In the genomic region with DNA sequence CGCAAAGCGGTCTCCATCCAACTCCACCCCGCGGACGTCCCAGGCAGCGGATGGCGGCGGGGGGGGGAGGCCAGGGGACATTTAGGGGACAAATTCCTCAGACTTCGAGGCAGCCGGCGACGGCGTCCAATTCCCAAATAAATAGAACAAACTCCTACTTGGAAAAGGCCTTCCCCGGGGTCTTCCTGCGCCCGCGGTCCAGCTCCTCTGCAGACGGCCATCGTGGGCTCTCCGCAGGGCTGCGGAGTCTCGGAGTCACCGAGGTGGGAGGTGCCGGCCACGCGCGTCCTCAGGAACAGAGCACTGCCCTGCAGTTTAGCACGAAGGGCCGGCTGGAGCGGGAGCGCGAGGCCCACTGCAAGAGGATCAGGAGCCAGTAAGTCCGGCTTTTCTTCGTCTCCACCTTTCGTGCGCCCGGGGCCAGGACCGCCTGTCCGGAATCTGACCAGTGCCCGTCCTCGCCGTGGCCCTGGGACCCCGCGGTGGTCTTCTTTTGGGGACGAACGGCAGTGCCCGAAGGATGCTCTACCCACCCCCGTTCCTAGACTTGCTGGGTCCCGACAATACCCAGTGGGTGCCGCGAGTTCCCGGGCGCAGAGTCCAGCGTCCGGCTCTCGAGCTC, we compare ENCODE assay signal across 25 cellular contexts. TPM values are rescaled to one million over a fixed set of nuclear protein-coding genes. Genes with fewer than 3 reads are reported as not detected.
DNase-seq lines count a peak whose midpoint lies in the region; ATAC-seq and TF ChIP-seq lines count a peak whose summit lies in the region.
"Had no signal": no experiment of that assay in that cellular context is flagged by ENCODE, and none has a peak within 500 bp of the region (broad histone marks: within the 10 kb centered on the region; RNA-seq: fewer than 3 reads in every experiment).

No MANE protein-coding gene starts in this region.

- peaks cover 51% of the 10 kb centered on the region for H3K4me1 ChIP-seq in CD8-positive, alpha-beta T cell (ENCODE audit: insufficient read depth, low read length)
- H3K4me1 ChIP-seq: BE2C had no signal

- no peak overlapping the region for H3K27ac ChIP-seq in CD8-positive, alpha-beta T cell (ENCODE audit: low read depth, low read length)
- H3K27ac ChIP-seq: brain microvascular endothelial cell, left lung, SJSA1 had no signal

- intact Hi-C loops in CD8-positive, alpha-beta T cell (cut with DNase I, micrococcal nuclease): loop anchor here (5.0 to 10.0 kb wide), 3 partner anchors 51 to 338 kb away; partner anchors contain the start of gene SLC17A9 (in 2 of the 2)
- intact Hi-C loops in CD14-positive monocyte (cut with micrococcal nuclease): no loop called here

- CTCF ChIA-PET in CD8-positive, alpha-beta T cell (lab: Charles Lee): interaction anchor here (1.3 to 5.1 kb wide), 2 partner anchors 105 to 116 kb away, joined by 3 to 60 read pairs; no protein-coding TSS in a partner anchor

- H3K4me1 Mint-ChIP-seq in T-helper 2 cell treated with Interferon-gamma antibody and Interleukin-4, amounts not matched to agents 5 μg/mL and 100 μg/mL, for 36 hours (ENCODE audit: low read depth): peaks cover 10% of the 10 kb centered on the region
- peaks cover 24% of the 10 kb centered on the region for H3K4me1 Mint-ChIP-seq in CD8-positive, alpha-beta T cell (ENCODE audit: low read depth)
- H3K4me1 Mint-ChIP-seq in nephron progenitor cell: peaks cover 18% of the 10 kb centered on the region
- H3K4me1 Mint-ChIP-seq in CD14-positive monocyte: peaks cover 3% of the 10 kb centered on the region

- no peaks in the 10 kb centered on the region for H3K9me3 ChIP-seq in CD8-positive, alpha-beta T cell (ENCODE audit: low read length)
- H3K9me3 ChIP-seq: BE2C, left lung, mucosa of descending colon, SJSA1 had no signal

- no peak for TF ChIP-seq CTCF in CD8-positive, alpha-beta T cell (IDR thresholded peaks at IDR 0.05)
- no peak for TF ChIP-seq CTCF in nephron progenitor cell (IDR thresholded peaks at IDR 0.05)
- TF ChIP-seq CTCF in CD14-positive monocyte (IDR thresholded peaks at IDR 0.05): no peak

- H3K36me3 Mint-ChIP-seq in T-helper 2 cell treated with Interferon-gamma antibody and Interleukin-4, amounts not matched to agents 5 μg/mL and 100 μg/mL, for 36 hours (ENCODE audit: low read depth): peaks cover 2% of the 10 kb centered on the region
- no peaks in the 10 kb centered on the region for H3K36me3 Mint-ChIP-seq in CD8-positive, alpha-beta T cell
- H3K36me3 Mint-ChIP-seq in nephron progenitor cell (ENCODE audit: low read depth) (no peaks in the 10 kb centered on the region), CD14-positive monocyte (peaks cover 0 to 3% of the 10 kb centered on the region in 2 donors)

- no peaks in the 10 kb centered on the region for H3K36me3 ChIP-seq in CD8-positive, alpha-beta T cell (ENCODE audit: insufficient read depth, low read length)
- H3K36me3 ChIP-seq: BE2C, brain microvascular endothelial cell, left lung, SJSA1 had no signal

- no peak for ATAC-seq in CD8-positive, alpha-beta T cell
- ATAC-seq: HCT116, left lung, Panc1 had no signal

- H3K27me3 ChIP-seq in CD8-positive, alpha-beta T cell (ENCODE audit: insufficient read depth, low read length): peaks cover 38% of the 10 kb centered on the region

- no peak for DNase-seq in T-helper 2 cell treated with Interferon-gamma antibody and Interleukin-4, amounts not matched to agents 5 μg/mL and 100 μg/mL, for 36 hours (ENCODE audit: low spot score)
- DNase-seq in T-helper 2 cell (no peak), astrocyte of the hippocampus (ENCODE audit: low read depth, low spot score) (peak; percentile 18), nephron progenitor cell (peak; percentile 34), CD14-positive monocyte (ENCODE audit: low spot score) (no peak), erythroblast (lab: John Stamatoyannopoulos, UW) (no peak), DMS153 (lab: John Stamatoyannopoulos, UW) (no peak)
- no peak for DNase-seq in CD8-positive, alpha-beta T cell
- DNase-seq: BE2C, brain microvascular endothelial cell, GF-D8, Kasumi-1, mucosa of descending colon, NCI-H1048, NCI-H226, occipital lobe had no signal

- POLR2A ChIA-PET in CD8-positive, alpha-beta T cell (lab: Charles Lee): no interaction called here

- H3K9me3 Mint-ChIP-seq in T-helper 2 cell treated with Interferon-gamma antibody and Interleukin-4, amounts not matched to agents 5 μg/mL and 100 μg/mL, for 36 hours: no peaks in the 10 kb centered on the region
- no peaks in the 10 kb centered on the region for H3K9me3 Mint-ChIP-seq in CD8-positive, alpha-beta T cell
- H3K9me3 Mint-ChIP-seq in nephron progenitor cell (peaks cover under 1% of the 10 kb centered on the region), CD14-positive monocyte (peaks cover 0 to 24% (median 3%) of the 10 kb centered on the region in 7 donors)

- H3K4me3 ChIP-seq in CD8-positive, alpha-beta T cell (ENCODE audit: low read depth, low read length): no peak overlapping the region
- H3K4me3 ChIP-seq: left lung, mucosa of descending colon, SJSA1 had no signal

- no peak overlapping the region for H3K4me3 Mint-ChIP-seq in T-helper 2 cell treated with Interferon-gamma antibody and Interleukin-4, amounts not matched to agents 5 μg/mL and 100 μg/mL, for 36 hours
- H3K4me3 Mint-ChIP-seq in CD8-positive, alpha-beta T cell: peak overlapping the region; percentile 37
- H3K4me3 Mint-ChIP-seq in nephron progenitor cell: no peak overlapping the region
- H3K4me3 Mint-ChIP-seq in CD14-positive monocyte: peak overlapping the region in 1 of 2 donors; percentile 68

- peaks cover 74% of the 10 kb centered on the region for H3K27me3 Mint-ChIP-seq in T-helper 2 cell treated with Interferon-gamma antibody and Interleukin-4, amounts not matched to agents 5 μg/mL and 100 μg/mL, for 36 hours (ENCODE audit: low read depth)
- H3K27me3 Mint-ChIP-seq in CD8-positive, alpha-beta T cell (ENCODE audit: low read depth): peaks cover 44% of the 10 kb centered on the region
- H3K27me3 Mint-ChIP-seq in nephron progenitor cell (ENCODE audit: low read depth, poor library complexity) (peaks cover 94% of the 10 kb centered on the region), CD14-positive monocyte (ENCODE audit: low read depth in 3 of 3) (peaks cover 81 to 95% (median 86%) of the 10 kb centered on the region in 3 donors)

- peak overlapping the region; percentile 52 for H3K27ac Mint-ChIP-seq in T-helper 2 cell treated with Interferon-gamma antibody and Interleukin-4, amounts not matched to agents 5 μg/mL and 100 μg/mL, for 36 hours
- H3K27ac Mint-ChIP-seq in CD8-positive, alpha-beta T cell: no peak overlapping the region
- H3K27ac Mint-ChIP-seq in nephron progenitor cell (no peak overlapping the region), CD14-positive monocyte (no peak overlapping the region)

- TF ChIP-seq POLR2A in erythroblast (IDR thresholded peaks at IDR 0.05; ENCODE audit: low read length): no peak

RNA-seq across cellular contexts. Expression of gene BHLHE23, which starts 1.4 kb away (rescaled TPM):
- total RNA-seq in CD8-positive, alpha-beta T cell: under 1 TPM in 1 of 2 experiments, not detected in 1; 0.44 TPM
- polyA plus RNA-seq in CD14-positive monocyte: not detected
- total RNA-seq: glomerular endothelial cell, HT1080, left lung, mucosa of descending colon, occipital lobe, renal cortical epithelial cell, SJSA1, subcutaneous adipose tissue had no signal
- polyA plus RNA-seq: urinary bladder had no signal

RNA-seq across cellular contexts. Expression of gene SLC17A9, which starts 52.8 kb away (rescaled TPM):
- 10 to 100 TPM; 19.1 to 22.6 TPM for total RNA-seq in CD8-positive, alpha-beta T cell
- polyA plus RNA-seq in CD14-positive monocyte: under 1 TPM; 0.81 to 0.82 TPM
- total RNA-seq: HT1080, SJSA1 had no signal

Comparison
In these comparisons a context has a peak if more than half of its experiments do, and no peak if none do; other contexts are left out.
1. DNase-seq: peak in astrocyte of the hippocampus (single experiment) and nephron progenitor cell (single experiment); none in T-helper 2 cell treated with Interferon-gamma antibody and Interleukin-4, amounts not matched to agents 5 μg/mL and 100 μg/mL, for 36 hours (single experiment), T-helper 2 cell (0 of 5), CD8-positive, alpha-beta T cell (0 of 7), CD14-positive monocyte (single experiment), erythroblast (0 of 2) and DMS153 (single experiment).
2. intact Hi-C loops: an anchor here in CD8-positive, alpha-beta T cell (5.0 to 10.0 kb wide); none called in CD14-positive monocyte.